Comparison of ENCODE assay signal across 7 cellular contexts in genomic region chr4:176902710-176903323, GRCh38.
DNase-seq lines count a peak whose midpoint lies in the region; ATAC-seq and TF ChIP-seq lines count a peak whose summit lies in the region.

No MANE protein-coding gene starts in this region.

- H3K4me3 Mint-ChIP-seq in natural killer cell treated with Interleukin-12 subunit alpha and Interleukin-12 subunit beta and Interleukin-15 and Interleukin-18, amount 100 ng/mL, for 72 hours, result peak overlapping the region; percentile 12
- no peak overlapping the region for H3K4me3 Mint-ChIP-seq in mesothelial cell of epicardium

- DNase-seq in RKO (ENCODE audit: low spot score) (peak; percentile 99), RPMI8226 (no peak), mesothelial cell of epicardium (ENCODE audit: low spot score in 2 of 2, unreplicated experiment in 2 of 2) (no peak), NCI-H748 (lab: John Stamatoyannopoulos, UW; ENCODE audit: unreplicated experiment) (no peak)
- DNase-seq in natural killer cell treated with Interleukin-12 subunit alpha and Interleukin-12 subunit beta and Interleukin-15 and Interleukin-18, amount 100 ng/mL, for 72 hours (ENCODE audit: low spot score), result no peak

- no peak for TF ChIP-seq CTCF in mesothelial cell of epicardium (IDR thresholded peaks at IDR 0.05; ENCODE audit: unreplicated experiment)

- no peaks in the 10 kb centered on the region for H3K36me3 Mint-ChIP-seq in natural killer cell treated with Interleukin-12 subunit alpha and Interleukin-12 subunit beta and Interleukin-15 and Interleukin-18, amount 100 ng/mL, for 72 hours
- no peaks in the 10 kb centered on the region for H3K36me3 Mint-ChIP-seq in mesothelial cell of epicardium

- ATAC-seq in GM19023 (IDR thresholded peaks at IDR 0.05; ENCODE audit: unreplicated experiment) (peak; percentile 86), HG02870 (IDR thresholded peaks at IDR 0.05; ENCODE audit: unreplicated experiment) (peak; percentile 95)
- peak; percentile 88 to 89 for ATAC-seq in natural killer cell treated with Interleukin-12 subunit alpha and Interleukin-12 subunit beta and Interleukin-15 and Interleukin-18, amount 100 ng/mL, for 72 hours

- no peaks in the 10 kb centered on the region for H3K27me3 Mint-ChIP-seq in natural killer cell treated with Interleukin-12 subunit alpha and Interleukin-12 subunit beta and Interleukin-15 and Interleukin-18, amount 100 ng/mL, for 72 hours
- no peaks in the 10 kb centered on the region for H3K27me3 Mint-ChIP-seq in mesothelial cell of epicardium (ENCODE audit: low read depth)

- peaks cover 0 to 7% of the 10 kb centered on the region in 2 donors for H3K4me1 Mint-ChIP-seq in natural killer cell treated with Interleukin-12 subunit alpha and Interleukin-12 subunit beta and Interleukin-15 and Interleukin-18, amount 100 ng/mL, for 72 hours (ENCODE audit: low read depth in 2 of 2)
- H3K4me1 Mint-ChIP-seq in mesothelial cell of epicardium, result no peaks in the 10 kb centered on the region

- peaks cover 4% of the 10 kb centered on the region for H3K9me3 Mint-ChIP-seq in natural killer cell treated with Interleukin-12 subunit alpha and Interleukin-12 subunit beta and Interleukin-15 and Interleukin-18, amount 100 ng/mL, for 72 hours
- no peaks in the 10 kb centered on the region for H3K9me3 Mint-ChIP-seq in mesothelial cell of epicardium

- peak overlapping the region; percentile 19 to 57 for H3K27ac Mint-ChIP-seq in natural killer cell treated with Interleukin-12 subunit alpha and Interleukin-12 subunit beta and Interleukin-15 and Interleukin-18, amount 100 ng/mL, for 72 hours
- H3K27ac Mint-ChIP-seq in mesothelial cell of epicardium, result no peak overlapping the region
